Comparison of ENCODE assay signal across 1 cellular context in genomic region chr13:46132109-46132508, GRCh38.
TF ChIP-seq lines count a peak whose summit lies in the region.

No MANE protein-coding gene starts in this region.

TF ChIP-seq in GM12878, 131 proteins besides CTCF, POLR2A, EP300 and RAD21:
- TF ChIP-seq POLR2AphosphoS5 (IDR thresholded peaks at IDR 0.05; ENCODE audit: low read length) (peak; percentile 45; the same call in 1 of the 2 replicates), E4F1 (IDR thresholded peaks at IDR 0.05; ENCODE audit: borderline replicate concordance, partially characterized antibody) (no peak)
